ENCODE assay signal across 8 cellular contexts in the genomic region with DNA sequence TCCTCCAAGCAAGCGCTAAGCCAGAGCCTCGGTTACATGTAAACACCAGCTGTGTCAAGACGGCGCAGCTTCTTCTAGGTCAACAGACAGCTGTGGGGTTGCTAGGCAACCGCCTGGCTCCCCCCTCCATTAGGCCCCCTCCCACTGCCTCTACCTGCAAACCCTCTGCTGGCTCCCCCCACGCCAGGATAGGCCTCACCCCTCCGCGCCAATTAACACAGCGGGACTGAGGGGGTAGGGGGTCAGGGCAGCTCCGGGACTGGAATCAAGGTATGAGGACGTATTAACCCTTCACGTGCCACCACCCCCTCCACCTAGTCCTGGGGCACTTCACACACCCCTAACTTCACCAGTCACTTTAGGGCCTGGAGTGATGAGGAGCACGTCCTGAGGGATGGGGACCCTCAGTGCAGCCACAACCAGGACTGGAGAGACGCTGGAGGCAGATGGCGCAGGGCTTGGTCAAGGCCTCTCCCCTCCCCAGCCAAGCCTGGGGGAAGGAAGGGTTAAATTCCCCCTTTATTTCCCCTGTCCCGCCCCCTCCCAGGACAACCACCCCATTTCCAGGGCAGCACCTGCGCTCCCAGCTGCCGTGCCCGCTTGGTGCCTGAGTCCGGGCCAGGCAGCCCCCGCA. TPM values are rescaled to one million over a fixed set of nuclear protein-coding genes. Genes with fewer than 3 reads are reported as not detected.
DNase-seq lines count a peak whose midpoint lies in the region; ATAC-seq, FAIRE-seq and TF ChIP-seq lines count a peak whose summit lies in the region.

No MANE protein-coding gene starts in this region.

- H2AFZ ChIP-seq in OCI-LY1 (ENCODE audit: low read length) (no peak overlapping the region), K562 (ENCODE audit: low read depth, low read length) (peak overlapping the region; percentile 55; the same call in 1 of the 2 replicates)

- H3K9ac ChIP-seq in HUES64 (ENCODE audit: low read depth, low read length) (peak overlapping the region; percentile 34), OCI-LY1 (ENCODE audit: low read length) (peak overlapping the region; percentile 78), K562 (ENCODE audit: insufficient read depth in 1 of 2, low read depth in 2 of 2, low read length in 2 of 2) (peak overlapping the region; percentile 88 to 96)

- H3K4me1 ChIP-seq in HUES64 (ENCODE audit: insufficient read depth, low read length) (peaks cover 42% of the 10 kb centered on the region), OCI-LY1 (ENCODE audit: insufficient read depth, low read length, severe bottlenecking) (peaks cover 73% of the 10 kb centered on the region), K562 (replicated peaks in 1 of 2; ENCODE audit: control insufficient read depth in 2 of 2, insufficient read depth in 2 of 2, low read length in 2 of 2) (peaks cover 55 to 81% of the 10 kb centered on the region in 2 experiments), stomach (peaks cover 57 to 80% (median 68%) of the 10 kb centered on the region in 4 donors)

- DNase-seq in AG08396 (ENCODE audit: low spot score) = peak; percentile 70
- DNase-seq in K562 (ENCODE audit: extremely low read depth in 1 of 4, low spot score in 3 of 4) = peak; percentile 84 to 90 (median 88)
- DNase-seq in kidney epithelial cell (ENCODE audit: low read depth) = no peak
- DNase-seq in stomach = no peak
- DNase-seq in GOT3 (lab: John Stamatoyannopoulos, UW) = no peak
- no peak for DNase-seq in epidermal melanocyte (ENCODE audit: insufficient read length, low spot score)

- no peak for TF ChIP-seq EP300 in K562 (IDR thresholded peaks at IDR 0.05; ENCODE audit: low read length)
- TF ChIP-seq EP300 in stomach (IDR thresholded peaks at IDR 0.05) = no peak

- TF ChIP-seq POLR2A in K562 (conservative IDR thresholded peaks at IDR 0.05) (no peak), stomach (IDR thresholded peaks at IDR 0.05) (no peak)

- no TSS peak for BruUV-seq in K562 (replicated peaks; lab: Mats Ljungman, UMichigan)

- H3K27me3 ChIP-seq in HUES64 (ENCODE audit: insufficient read depth, low read length) (peaks cover 3% of the 10 kb centered on the region; the same call in 1 of the 2 replicates), OCI-LY1 (ENCODE audit: insufficient read depth, low read length) (no peaks in the 10 kb centered on the region), K562 (ENCODE audit: control insufficient read depth in 2 of 2, insufficient read depth in 2 of 2, low read length in 2 of 2) (no peaks in the 10 kb centered on the region), kidney epithelial cell (ENCODE audit: control insufficient read depth, insufficient read depth, low read length) (no peaks in the 10 kb centered on the region), stomach (no peaks in the 10 kb centered on the region)

- H3K9me2 ChIP-seq in OCI-LY1 (ENCODE audit: low read depth, low read length) = no peaks in the 10 kb centered on the region

- H3K9me1 ChIP-seq in K562 (ENCODE audit: control insufficient read depth, insufficient read depth, low read length) = no peaks in the 10 kb centered on the region

- H3K36me3 ChIP-seq in HUES64 (ENCODE audit: insufficient read depth, low read length) (no peaks in the 10 kb centered on the region), OCI-LY1 (ENCODE audit: insufficient read depth, low read length) (no peaks in the 10 kb centered on the region), K562 (ENCODE audit: control insufficient read depth, insufficient read depth, low read length) (peaks cover 3% of the 10 kb centered on the region; the same call in 1 of the 3 replicates), kidney epithelial cell (ENCODE audit: control insufficient read depth, insufficient read depth, low read length) (no peaks in the 10 kb centered on the region), stomach (peaks cover 0 to 2% (median 0%) of the 10 kb centered on the region in 4 donors)

- H3K9me3 ChIP-seq in HUES64 (ENCODE audit: insufficient read depth, low read depth, low read length) (no peaks in the 10 kb centered on the region), OCI-LY1 (ENCODE audit: low read length) (no peaks in the 10 kb centered on the region), K562 (replicated peaks; ENCODE audit: control insufficient read depth, insufficient read depth, low read depth, low read length) (no peaks in the 10 kb centered on the region), stomach (no peaks in the 10 kb centered on the region)

- H3K4me2 ChIP-seq in OCI-LY1 (ENCODE audit: low read length) (peak overlapping the region; percentile 77), K562 (ENCODE audit: insufficient read depth, low read length) (peak overlapping the region; percentile 99)

- under 1% methylated on average over 18 of the region's 21 CpGs for WGBS in HUES64
- WGBS in K562 (ENCODE audit: insufficient coverage, low coverage, missing lambda C conversion rate) = 45% methylated on average over 19 of the region's 21 CpGs
- 20 to 44% (median 33%) methylated on average over 14 to 21 of the region's 21 CpGs for WGBS in stomach, 5 donors

- no peak for FAIRE-seq in K562 (lab: Jason Lieb, UNC)

- H4K20me1 ChIP-seq in OCI-LY1 (ENCODE audit: insufficient read depth, low read length) (no peaks in the 10 kb centered on the region), K562 (replicated peaks; ENCODE audit: control insufficient read depth, insufficient read depth, low read length) (no peaks in the 10 kb centered on the region)

- in situ Hi-C loops in K562 (cut with MboI) = no loop called here

- H3K27ac ChIP-seq in HUES64 (ENCODE audit: low read depth, low read length) = peak overlapping the region; percentile 79; the same call in 1 of the 2 replicates
- peak overlapping the region; percentile 99 for H3K27ac ChIP-seq in OCI-LY1 (ENCODE audit: low read depth, low read length, poor library complexity, severe bottlenecking)
- peak overlapping the region; percentile 88 for H3K27ac ChIP-seq in K562 (ENCODE audit: extremely low read depth, low read depth, low read length)
- H3K27ac ChIP-seq in stomach = peak overlapping the region; percentile 70 to 93 (median 82)

- POLR2A ChIA-PET in K562 (lab: Yijun Ruan, JAX) = interaction anchor here (0.9 to 2.4 kb wide), 4 partner anchors 9 to 262 kb away, joined by 3 to 11 read pairs (median 4); partner anchors contain the start of gene WASF2

- TF ChIP-seq RAD21 in K562 (CRISPR knock-in tag; conservative IDR thresholded peaks at IDR 0.05 in 1 of 2, IDR thresholded peaks at IDR 0.05 in 1 of 2) = no peak

- CTCF ChIA-PET in K562 (lab: Yijun Ruan, JAX; ENCODE audit: low intra/inter-chr PET ratio) = no interaction called here

- intact Hi-C loops in K562 (cut with micrococcal nuclease) (loop anchor here (2.0 kb wide), 1 partner anchor 39 kb away; no protein-coding TSS in a partner anchor), stomach (cut with DNase I; ENCODE audit: low total_unique reads) (no loop called here)

- no peaks in the 10 kb centered on the region for H3K79me2 ChIP-seq in OCI-LY1 (ENCODE audit: insufficient read depth, low read length)
- H3K79me2 ChIP-seq in K562 (ENCODE audit: control insufficient read depth, insufficient read depth, low read length) = peaks cover 36% of the 10 kb centered on the region

- peaks cover 9% of the 10 kb centered on the region; the same call in 1 of the 2 replicates for H3F3A ChIP-seq in OCI-LY1 (ENCODE audit: insufficient read depth, low read length)

- TF ChIP-seq CTCF in OCI-LY1 (IDR thresholded peaks at IDR 0.05; ENCODE audit: low read length) (no peak), K562 (IDR thresholded peaks at IDR 0.05 in 2 of 3, conservative IDR thresholded peaks at IDR 0.05 in 1 of 3; ENCODE audit: insufficient read depth in 2 of 3, low read depth in 1 of 3, low read length in 3 of 3) (no peak), kidney epithelial cell (IDR thresholded peaks at IDR 0.05; ENCODE audit: insufficient read depth, low read length, poor library complexity, severe bottlenecking) (no peak), stomach (IDR thresholded peaks at IDR 0.05) (no peak)

- H3K4me3 ChIP-seq in HUES64 (ENCODE audit: low read length) (peak overlapping the region; percentile 50), OCI-LY1 (ENCODE audit: low read depth, low read length, poor library complexity, severe bottlenecking) (peak overlapping the region; percentile 55), K562 (peak overlapping the region; percentile 54), kidney epithelial cell (ENCODE audit: low read depth, low read length) (peak overlapping the region; percentile 21), stomach (peak overlapping the region; percentile 48 to 54 (median 50))

- peak; percentile 31 for ATAC-seq in K562

TF ChIP-seq in K562, 482 proteins besides CTCF, POLR2A, EP300 and RAD21 (continues in another document):
- TF ChIP-seq ZNF140 (CRISPR knock-in tag; IDR thresholded peaks at IDR 0.05) (no peak), ETV6 (IDR thresholded peaks at IDR 0.05; ENCODE audit: borderline replicate concordance in 1 of 2, low read depth in 2 of 2, low read length in 1 of 2) (no peak), ETV6 (CRISPR knock-in tag; IDR thresholded peaks at IDR 0.05; ENCODE audit: borderline replicate concordance) (no peak)

RNA-seq across cellular contexts. Expression of gene WASF2, which starts 37.4 kb away (rescaled TPM):
- 39.8 TPM for polyA plus RNA-seq in HUES64 (2013, experiment 1 of 2)
- 49.3 TPM for polyA plus RNA-seq in HUES64 (2013, experiment 2 of 2)
- total RNA-seq in K562 (2011; cell fraction: chromatin; rRNA removed; ENCODE audit: low replicate concordance) = 60.7 and 84.8 TPM in 2 replicates
- total RNA-seq in K562 (2011; cell fraction: nucleolus; rRNA removed) = 47.0 and 48.4 TPM in 2 replicates
- total RNA-seq in K562 (2011; cell fraction: nucleoplasm; rRNA removed) = 68.6 and 84.8 TPM in 2 replicates
- total RNA-seq in K562 (2014; rRNA removed) (21.3 and 29.6 TPM in 2 replicates), K562 (2014; rRNA removed; fragmentation: Illumina TruSeq; extraction: Trizol) (31.2 and 40.7 TPM in 2 replicates), K562 (2015; rRNA removed; fragmentation: Illumina TruSeq; extraction: Trizol) (26.1 and 29.2 TPM in 2 replicates), K562 (2021) (139 and 163 TPM in 2 replicates), kidney epithelial cell (52.4 and 56.3 TPM in 2 replicates), stomach (10 to 100 TPM; 47.0 to 82.1 (median 65.3) TPM)
- polyA plus RNA-seq in K562 (2011; rRNA removed) (41.5 and 104 TPM in 2 replicates), K562 (2014; fragmentation: Illumina TruSeq; extraction: Trizol) (109 and 115 TPM in 2 replicates), K562 (2014; fragmentation: Nextera tagmentation; extraction: Ambion mirVana) (1 to 10 TPM; 8.2 to 9.7 TPM), K562 (2014; rRNA removed) (51.3 and 56.8 TPM in 2 replicates), stomach (10 to 100 TPM; 24.7 to 31.9 (median 25.7) TPM)
- polyA plus RNA-seq in K562 (2011; cell fraction: cytosol; rRNA removed) = 45.0 and 57.5 TPM in 2 replicates
- polyA plus RNA-seq in K562 (2011; cell fraction: nucleus; rRNA removed) = 49.0 and 54.9 TPM in 2 replicates
- polyA plus RNA-seq in K562 (2012) = 84.9 and 101 TPM in 2 replicates
- 49.4 and 58.2 TPM in 2 replicates for polyA minus RNA-seq in K562 (2011; rRNA and poly(A)+ RNA removed)
- 68.3 and 88.6 TPM in 2 replicates for polyA minus RNA-seq in K562 (2011; cell fraction: cytosol; rRNA and poly(A)+ RNA removed)
- polyA minus RNA-seq in K562 (2011; cell fraction: nucleus; rRNA and poly(A)+ RNA removed) = 15.8 and 27.9 TPM in 2 replicates

Comparison
In these comparisons a context has a peak if more than half of its experiments do, and no peak if none do; other contexts are left out.
1. DNase-seq: peak in AG08396 (single experiment) and K562 (4 of 4); none in kidney epithelial cell (single experiment), stomach (single experiment), GOT3 (single experiment) and epidermal melanocyte (single experiment).
2. H3K9ac ChIP-seq: peak in every context shown above with its lines; median percentile 92 in K562; 78 in OCI-LY1; 34 in HUES64.
3. Peak in every context shown above with its lines, with median percentiles within 50 percentile points of each other: H3K27ac ChIP-seq and H3K4me3 ChIP-seq.